In genomic region chr6:75183099-75183541, GRCh38 we compare ENCODE assay signal across 23 cellular contexts. TPM values are rescaled to one million over a fixed set of nuclear protein-coding genes. Genes with fewer than 3 reads are reported as not detected.
A peak's percentile ranks its signal among the peaks of the same experiment; 100 is the strongest.
DNase-seq lines count a peak whose midpoint lies in the region; ATAC-seq, FAIRE-seq and TF ChIP-seq lines count a peak whose summit lies in the region.
"Had no signal": no experiment of that assay in that cellular context is flagged by ENCODE, and none has a peak within 500 bp of the region (broad histone marks: within the 10 kb centered on the region; RNA-seq: fewer than 3 reads in every experiment).

No MANE protein-coding gene starts in this region.

- no peaks in the 10 kb centered on the region for H3K36me3 Mint-ChIP-seq in T-helper 17 cell (ENCODE audit: low read depth)
- H3K36me3 Mint-ChIP-seq: activated CD8-positive, alpha-beta memory T cell treated with anti-CD3 and anti-CD28 coated beads, Interleukin-2, amount 10 ng/mL, durations not matched to agents 7 days and 5 days; CD8-positive, alpha-beta memory T cell had no signal

- H3K4me3 ChIP-seq in A549 (no peak overlapping the region), brain microvascular endothelial cell (ENCODE audit: low read depth, low read length) (no peak overlapping the region), keratinocyte (ENCODE audit: control insufficient read depth in 2 of 3, extremely low read depth in 1 of 3, insufficient read depth in 2 of 3, low read depth in 1 of 3, low read length in 3 of 3) (no peak overlapping the region)
- H3K4me3 ChIP-seq: spleen had no signal

- no peak for TF ChIP-seq POLR2A in A549 (IDR thresholded peaks at IDR 0.05; ENCODE audit: low read length)

- H3K36me3 ChIP-seq in brain microvascular endothelial cell (replicated peaks) (peaks cover 11% of the 10 kb centered on the region), keratinocyte (ENCODE audit: control insufficient read depth in 2 of 2, extremely low read depth in 1 of 2, insufficient read depth in 2 of 2, low read length in 2 of 2) (peaks cover 10 to 14% of the 10 kb centered on the region in 2 experiments)
- H3K36me3 ChIP-seq: spleen had no signal

- H3K9me3 ChIP-seq in A549, result no peaks in the 10 kb centered on the region
- H3K9me3 ChIP-seq in keratinocyte (ENCODE audit: control insufficient read depth, low read depth, low read length), result peaks cover 2% of the 10 kb centered on the region
- H3K9me3 ChIP-seq in T-helper 17 cell (ENCODE audit: control insufficient read depth, low read length, poor library complexity, severe bottlenecking), result no peaks in the 10 kb centered on the region

- H3K27me3 ChIP-seq in brain microvascular endothelial cell (replicated peaks), result no peaks in the 10 kb centered on the region
- no peaks in the 10 kb centered on the region for H3K27me3 ChIP-seq in keratinocyte (ENCODE audit: control insufficient read depth, extremely low read depth, insufficient read depth, low read length)
- H3K27me3 ChIP-seq: spleen had no signal

- peaks cover 13% of the 10 kb centered on the region for H3K4me1 ChIP-seq in A549
- peaks cover 22% of the 10 kb centered on the region for H3K4me1 ChIP-seq in keratinocyte (ENCODE audit: control insufficient read depth, extremely low read depth, insufficient read depth, low read length)
- H3K4me1 ChIP-seq: spleen had no signal

- dilution Hi-C loops in keratinocyte (cut with MboI; ENCODE audit: extremely low pct_ligation_motif_present, low sequenced_read_pairs), result no loop called here

- H3K4me2 ChIP-seq in A549 (peak overlapping the region; percentile 54; the same call in 2 of the 3 replicates), keratinocyte (ENCODE audit: control insufficient read depth, extremely low read depth, insufficient read depth, low read depth, low read length) (no peak overlapping the region)

- H3K79me2 ChIP-seq in keratinocyte (ENCODE audit: control insufficient read depth, insufficient read depth, low read length), result peaks cover 51% of the 10 kb centered on the region

- ATAC-seq in A549, result peak in 1 of 2 experiments; percentile 47; a peak in 1 of 6 replicates
- no peak for ATAC-seq in GM18861 (IDR thresholded peaks at IDR 0.05; ENCODE audit: unreplicated experiment)
- no peak for ATAC-seq in T-helper 17 cell
- ATAC-seq: activated CD8-positive, alpha-beta memory T cell treated with anti-CD3 and anti-CD28 coated beads, Interleukin-2, amount 10 ng/mL, durations not matched to agents 7 days and 5 days had no signal

- no peaks in the 10 kb centered on the region for H4K20me1 ChIP-seq in keratinocyte (ENCODE audit: control insufficient read depth, extremely low read depth, insufficient read depth, low read length)

- TF ChIP-seq CTCF in A549 (IDR thresholded peaks at IDR 0.05) (no peak), brain microvascular endothelial cell (IDR thresholded peaks at IDR 0.05; ENCODE audit: low read depth, low read length, missing control alignments) (no peak), keratinocyte (optimal IDR thresholded peaks at IDR 0.05 in 1 of 3, IDR thresholded peaks at IDR 0.05 in 1 of 3, conservative IDR thresholded peaks at IDR 0.05 in 1 of 3; ENCODE audit: extremely low read depth in 1 of 3, insufficient read depth in 2 of 3, low read length in 3 of 3) (no peak)

- in situ Hi-C loops in brain microvascular endothelial cell (cut with HindIII; ENCODE audit: low pct_ligation_motif_present, low sequenced_read_pairs), result no loop called here

- WGBS in A549 (ENCODE audit: missing lambda C conversion rate), result 22% methylated on average over 5 of the region's 5 CpGs

- peaks cover 41% of the 10 kb centered on the region for H3K27me3 Mint-ChIP-seq in T-helper 17 cell

- CTCF ChIA-PET in A549 (lab: Yijun Ruan, JAX), result interaction anchor here (0.9 kb wide), 1 partner anchor 22 kb away, joined by 3 read pairs; no protein-coding TSS in a partner anchor

- no peak overlapping the region for H2AFZ ChIP-seq in keratinocyte (ENCODE audit: control insufficient read depth, low read length)

- no peak overlapping the region for H3K9ac ChIP-seq in keratinocyte (ENCODE audit: control insufficient read depth, extremely low read depth, insufficient read depth, low read length)

- H3K27ac ChIP-seq in A549 (no peak overlapping the region), brain microvascular endothelial cell (no peak overlapping the region), keratinocyte (ENCODE audit: control insufficient read depth, insufficient read depth, low read length) (no peak overlapping the region)
- H3K27ac ChIP-seq: spleen had no signal

- no peak overlapping the region for H3K27ac Mint-ChIP-seq in T-helper 17 cell
- H3K27ac Mint-ChIP-seq: activated CD8-positive, alpha-beta memory T cell treated with anti-CD3 and anti-CD28 coated beads, Interleukin-2, amount 10 ng/mL, durations not matched to agents 7 days and 5 days; CD8-positive, alpha-beta memory T cell; mesothelial cell of epicardium; nephron had no signal

- DNase-seq in A549 (ENCODE audit: low read depth in 1 of 2, low spot score in 1 of 2) (peak in 1 of 2 experiments; percentile 24), ELR (ENCODE audit: low read depth) (peak; percentile 45), brain microvascular endothelial cell (peak; percentile 58), keratinocyte (ENCODE audit: low read depth, low spot score) (no peak), NCI-H187 (lab: John Stamatoyannopoulos, UW) (no peak), T-helper 17 cell (no peak)
- DNase-seq in activated T-cell treated with anti-CD3 and anti-CD28 coated beads, Interleukin-2, amount 50 U/mL, for 48 hours, result no peak
- DNase-seq: ACHN; activated CD4-positive, alpha-beta T cell treated with anti-CD3 and anti-CD28 coated beads for 4 hours; activated CD8-positive, alpha-beta memory T cell treated with anti-CD3 and anti-CD28 coated beads, Interleukin-2, amount 10 ng/mL, durations not matched to agents 7 days and 5 days; activated effector memory CD4-positive, alpha-beta T cell treated with anti-CD3 and anti-CD28 coated beads, Interleukin-2, amount 50 U/mL, for 16 hours; amniotic stem cell; CD8-positive, alpha-beta memory T cell; effector memory CD4-positive, alpha-beta T cell; KG1; NCI-H1048; NCI-H2107; NCI-H510A treated with DMSO at 0.1 percent for 48 hours; spleen; stimulated activated CD8-positive, alpha-beta memory T cell treated with anti-CD3 and anti-CD28 coated beads, Interleukin-4, amount 100 ng/mL, for 48 hours had no signal

- FAIRE-seq in A549 (lab: Jason Lieb, UNC), result no peak
- FAIRE-seq in keratinocyte (lab: Jason Lieb, UNC), result peak; percentile 89

- POLR2A ChIA-PET in A549 (lab: Yijun Ruan, JAX), result no interaction called here

- H3K4me1 Mint-ChIP-seq in T-helper 17 cell, result no peaks in the 10 kb centered on the region
- H3K4me1 Mint-ChIP-seq: activated CD8-positive, alpha-beta memory T cell treated with anti-CD3 and anti-CD28 coated beads, Interleukin-2, amount 10 ng/mL, durations not matched to agents 7 days and 5 days; CD8-positive, alpha-beta memory T cell; mesothelial cell of epicardium; nephron had no signal

- no peak overlapping the region for H3K4me3 Mint-ChIP-seq in T-helper 17 cell
- H3K4me3 Mint-ChIP-seq: activated CD8-positive, alpha-beta memory T cell treated with anti-CD3 and anti-CD28 coated beads, Interleukin-2, amount 10 ng/mL, durations not matched to agents 7 days and 5 days; CD8-positive, alpha-beta memory T cell; mesothelial cell of epicardium; nephron had no signal

- no peaks in the 10 kb centered on the region for H3K9me1 ChIP-seq in keratinocyte (ENCODE audit: control insufficient read depth, extremely low read depth, insufficient read depth, low read length)

- no peak for TF ChIP-seq RAD21 in A549 (conservative IDR thresholded peaks at IDR 0.05 in 1 of 2, IDR thresholded peaks at IDR 0.05 in 1 of 2)

- TF ChIP-seq EP300 in A549 (IDR thresholded peaks at IDR 0.05), result peak; percentile 19 to 24; a peak in 1 of 5 replicates

TF ChIP-seq in A549, 52 proteins besides CTCF, POLR2A, EP300 and RAD21 (continues in another document):
- TF ChIP-seq GATA3 (IDR thresholded peaks at IDR 0.05; ENCODE audit: borderline replicate concordance) (peak; percentile 87), KDM1A (IDR thresholded peaks at IDR 0.05; ENCODE audit: low read depth) (no peak), FOSB (CRISPR knock-in tag; IDR thresholded peaks at IDR 0.05) (no peak), TP53 (CRISPR knock-in tag; IDR thresholded peaks at IDR 0.05) (no peak), CEBPB (IDR thresholded peaks at IDR 0.05) (peak in 1 of 2 experiments; percentile 56; a peak in 1 of 4 replicates), HOXA7 (CRISPR knock-in tag; IDR thresholded peaks at IDR 0.05) (no peak), SMC3 (IDR thresholded peaks at IDR 0.05) (no peak), ESRRA (IDR thresholded peaks at IDR 0.05; ENCODE audit: borderline replicate concordance, low read length) (no peak), BHLHE40 (IDR thresholded peaks at IDR 0.05; ENCODE audit: low read depth, low read length) (no peak)
- TF ChIP-seq, protein P1, sequence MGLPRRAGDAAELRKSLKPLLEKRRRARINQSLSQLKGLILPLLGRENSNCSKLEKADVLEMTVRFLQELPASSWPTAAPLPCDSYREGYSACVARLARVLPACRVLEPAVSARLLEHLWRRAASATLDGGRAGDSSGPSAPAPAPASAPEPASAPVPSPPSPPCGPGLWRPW (IDR thresholded peaks at IDR 0.05), result 0 out of 2 replicates have a peak, but pooled peaks have one; percentile 24

RNA-seq across cellular contexts. Expression of gene COL12A1, which starts 22.7 kb away (rescaled TPM):
- 11.2 and 11.8 TPM in 2 replicates for polyA plus RNA-seq in A549 (2011; rRNA removed)
- polyA plus RNA-seq in A549 (2012; cell fraction: cytosol; rRNA removed), result 1.5 and 1.6 TPM in 2 replicates
- polyA plus RNA-seq in A549 (2012; cell fraction: nucleus; rRNA removed), result 3.8 and 4.6 TPM in 2 replicates
- 5.6 to 7.5 TPM (median 6.3 TPM) in 3 replicates for polyA plus RNA-seq in A549 (2017; fragmentation: RNase III; extraction: RNeasy Plus Mini Kit Qiagen cat#74134 plus additional on column Dnase treatment)
- polyA minus RNA-seq in A549 (2011; rRNA and poly(A)+ RNA removed), result 30.5 and 39.4 TPM in 2 replicates
- 82.3 to 152 TPM (median 96.9 TPM) in 3 replicates for polyA plus RNA-seq in keratinocyte
- 7.1 TPM for polyA plus RNA-seq in keratinocyte (2011; ENCODE audit: low read depth)
- polyA plus RNA-seq in keratinocyte (2011; cell fraction: cytosol; rRNA removed), result 15.0 and 22.4 TPM in 2 replicates
- 195 and 205 TPM in 2 replicates for polyA plus RNA-seq in keratinocyte (2011; cell fraction: nucleus; rRNA removed)
- 3.6 and 129 TPM in 2 replicates for polyA plus RNA-seq in keratinocyte (2012; ENCODE audit: low replicate concordance)
- 274 to 427 TPM (median 290 TPM) in 3 replicates for polyA minus RNA-seq in keratinocyte
- 51.0 TPM for polyA minus RNA-seq in keratinocyte (2011; cell fraction: cytosol; rRNA and poly(A)+ RNA removed)
- polyA minus RNA-seq in keratinocyte (2011; cell fraction: nucleus; rRNA and poly(A)+ RNA removed), result 365 and 633 TPM in 2 replicates
- under 1 TPM in 1 of 2 donors, not detected in 1; 0.08 TPM for total RNA-seq in T-helper 17 cell
- total RNA-seq: activated CD8-positive, alpha-beta memory T cell treated with anti-CD3 and anti-CD28 coated beads, Interleukin-2, amount 10 ng/mL, durations not matched to agents 7 days and 5 days; CD8-positive, alpha-beta memory T cell had no signal
- polyA plus RNA-seq: CD8-positive, alpha-beta memory T cell had no signal

Comparison
In these comparisons a context has a peak if more than half of its experiments do, and no peak if none do; other contexts are left out.
1. DNase-seq: peak in ELR (single experiment) and brain microvascular endothelial cell (single experiment); none in keratinocyte (single experiment), NCI-H187 (0 of 2), T-helper 17 cell (0 of 3) and activated T-cell treated with anti-CD3 and anti-CD28 coated beads, Interleukin-2, amount 50 U/mL, for 48 hours (0 of 2).